ENCODE assay signal across 13 cellular contexts in the genomic region with DNA sequence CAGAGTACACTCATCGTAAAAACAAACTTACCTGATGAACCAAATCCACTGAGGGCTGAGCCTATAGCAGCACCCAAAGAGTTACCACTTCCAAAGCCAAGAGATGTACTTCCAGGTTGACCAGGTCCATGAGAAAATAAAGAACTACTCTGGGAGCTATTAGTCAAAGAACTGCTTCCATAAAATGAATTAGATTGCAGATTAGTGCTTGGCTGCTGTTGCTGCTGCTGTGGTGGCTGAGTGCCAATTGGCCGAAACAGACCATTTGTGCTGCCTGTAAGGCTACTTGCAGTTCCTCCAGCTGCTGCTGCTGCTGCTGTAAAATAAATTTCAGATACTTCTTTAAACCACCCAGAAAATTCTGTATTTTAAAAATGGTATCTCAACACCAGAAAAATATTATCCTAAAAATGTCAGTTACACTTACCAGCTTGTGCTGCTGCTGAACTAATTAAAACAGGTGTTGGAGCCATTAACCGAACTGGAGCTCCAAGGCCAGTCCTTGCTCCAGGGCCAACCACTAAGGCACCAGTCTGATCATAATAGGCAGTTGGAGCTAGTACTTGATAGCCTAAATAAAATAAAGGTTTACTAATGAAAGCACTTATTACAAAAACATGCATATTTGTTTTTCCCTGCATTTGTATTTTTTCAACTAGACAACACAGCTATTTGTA. TPM values are rescaled to one million over a fixed set of nuclear protein-coding genes. Genes with fewer than 3 reads are reported as not detected.
DNase-seq lines count a peak whose midpoint lies in the region; ATAC-seq, FAIRE-seq and TF ChIP-seq lines count a peak whose summit lies in the region.
"Had no signal": no experiment of that assay in that cellular context is flagged by ENCODE, and none has a peak within 500 bp of the region (broad histone marks: within the 10 kb centered on the region; RNA-seq: fewer than 3 reads in every experiment).

No MANE protein-coding gene starts in this region.

- no peak for TF ChIP-seq POLR2A in GM12891 (IDR thresholded peaks at IDR 0.05; ENCODE audit: low read depth, low read length)
- TF ChIP-seq POLR2A in prostate gland (IDR thresholded peaks at IDR 0.05), result no peak
- TF ChIP-seq POLR2A in GM12892 (IDR thresholded peaks at IDR 0.05; ENCODE audit: low read depth, low read length), result no peak

- DNase-seq in GM12891 (ENCODE audit: insufficient read length, low spot score) (no peak), globus pallidus (ENCODE audit: low spot score) (peak; percentile 88), prostate gland (ENCODE audit: low spot score) (peak; percentile 60), GM12892 (ENCODE audit: insufficient read length) (no peak), AML-193 (lab: John Stamatoyannopoulos, UW) (no peak), epidermal melanocyte (ENCODE audit: insufficient read length, low spot score) (no peak)
- DNase-seq: activated CD4-positive, alpha-beta T cell treated with anti-CD3 and anti-CD28 coated beads for 4 hours; activated naive CD4-positive, alpha-beta T cell treated with anti-CD3 and anti-CD28 coated beads for 36 hours; Caco-2; SIG-M5 had no signal

- peak; percentile 74 for ATAC-seq in SK-N-SH treated with all-trans-retinoic acid at 6 μM for 48 hours
- ATAC-seq in GM19452 (IDR thresholded peaks at IDR 0.05; ENCODE audit: unreplicated experiment), result no peak

- no peak overlapping the region for H3K27ac ChIP-seq in prostate gland

- intact Hi-C loops in prostate gland (cut with DNase I), result no loop called here

- H3K9me3 ChIP-seq in prostate gland, result no peaks in the 10 kb centered on the region
- H3K9me3 ChIP-seq: Caco-2 had no signal

- H3K4me1 ChIP-seq in prostate gland (replicated peaks), result no peaks in the 10 kb centered on the region
- H3K4me1 ChIP-seq: Caco-2 had no signal

- H3K4me3 ChIP-seq in prostate gland, result no peak overlapping the region
- H3K4me3 ChIP-seq: lung had no signal

- 39% methylated on average over 3 of the region's 3 CpGs for WGBS in prostate gland

- FAIRE-seq in GM12891 (lab: Jason Lieb, UNC) (peak; percentile 40), GM12892 (lab: Jason Lieb, UNC) (no peak)

- no peaks in the 10 kb centered on the region for H3K36me3 ChIP-seq in prostate gland

- no peak for TF ChIP-seq CTCF in prostate gland (IDR thresholded peaks at IDR 0.05)

- H3K27me3 ChIP-seq in prostate gland (replicated peaks; ENCODE audit: insufficient read depth), result no peaks in the 10 kb centered on the region

TF ChIP-seq in GM12891, 5 proteins besides CTCF, POLR2A, EP300 and RAD21:
- TF ChIP-seq POU2F2 (IDR thresholded peaks at IDR 0.05; ENCODE audit: low read depth, low read length) (no peak), POLR2AphosphoS5 (IDR thresholded peaks at IDR 0.05; ENCODE audit: low read depth, low read length) (no peak), PAX5 (IDR thresholded peaks at IDR 0.05; ENCODE audit: insufficient read depth, low read length, severe bottlenecking) (no peak), SPI1 (IDR thresholded peaks at IDR 0.05; ENCODE audit: low read depth, low read length) (no peak), TAF1 (IDR thresholded peaks at IDR 0.05; ENCODE audit: low read depth, low read length) (no peak)
TF ChIP-seq in GM12891: peak in this region for 0.

TF ChIP-seq in SK-N-SH treated with all-trans-retinoic acid at 6 μM for 48 hours, 23 proteins besides CTCF, POLR2A, EP300 and RAD21:
- TF ChIP-seq, protein P1, sequence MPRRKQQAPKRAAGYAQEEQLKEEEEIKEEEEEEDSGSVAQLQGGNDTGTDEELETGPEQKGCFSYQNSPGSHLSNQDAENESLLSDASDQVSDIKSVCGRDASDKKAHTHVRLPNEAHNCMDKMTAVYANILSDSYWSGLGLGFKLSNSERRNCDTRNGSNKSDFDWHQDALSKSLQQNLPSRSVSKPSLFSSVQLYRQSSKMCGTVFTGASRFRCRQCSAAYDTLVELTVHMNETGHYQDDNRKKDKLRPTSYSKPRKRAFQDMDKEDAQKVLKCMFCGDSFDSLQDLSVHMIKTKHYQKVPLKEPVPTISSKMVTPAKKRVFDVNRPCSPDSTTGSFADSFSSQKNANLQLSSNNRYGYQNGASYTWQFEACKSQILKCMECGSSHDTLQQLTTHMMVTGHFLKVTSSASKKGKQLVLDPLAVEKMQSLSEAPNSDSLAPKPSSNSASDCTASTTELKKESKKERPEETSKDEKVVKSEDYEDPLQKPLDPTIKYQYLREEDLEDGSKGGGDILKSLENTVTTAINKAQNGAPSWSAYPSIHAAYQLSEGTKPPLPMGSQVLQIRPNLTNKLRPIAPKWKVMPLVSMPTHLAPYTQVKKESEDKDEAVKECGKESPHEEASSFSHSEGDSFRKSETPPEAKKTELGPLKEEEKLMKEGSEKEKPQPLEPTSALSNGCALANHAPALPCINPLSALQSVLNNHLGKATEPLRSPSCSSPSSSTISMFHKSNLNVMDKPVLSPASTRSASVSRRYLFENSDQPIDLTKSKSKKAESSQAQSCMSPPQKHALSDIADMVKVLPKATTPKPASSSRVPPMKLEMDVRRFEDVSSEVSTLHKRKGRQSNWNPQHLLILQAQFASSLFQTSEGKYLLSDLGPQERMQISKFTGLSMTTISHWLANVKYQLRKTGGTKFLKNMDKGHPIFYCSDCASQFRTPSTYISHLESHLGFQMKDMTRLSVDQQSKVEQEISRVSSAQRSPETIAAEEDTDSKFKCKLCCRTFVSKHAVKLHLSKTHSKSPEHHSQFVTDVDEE (CRISPR knock-in tag; IDR thresholded peaks at IDR 0.05), result peak; percentile 87; the same call in 1 of the 2 replicates
- TF ChIP-seq TCF4 (CRISPR knock-in tag; IDR thresholded peaks at IDR 0.05; ENCODE audit: borderline replicate concordance) (peak; percentile 86), TOX (CRISPR knock-in tag; IDR thresholded peaks at IDR 0.05; ENCODE audit: borderline replicate concordance) (no peak), GLIS3 (CRISPR knock-in tag; IDR thresholded peaks at IDR 0.05) (peak; percentile 65; the same call in 1 of the 2 replicates), ZNF8 (CRISPR knock-in tag; IDR thresholded peaks at IDR 0.05) (no peak), ZC3H10 (CRISPR knock-in tag; IDR thresholded peaks at IDR 0.05) (no peak), ZNF70 (CRISPR knock-in tag; IDR thresholded peaks at IDR 0.05) (peak; percentile 27; the same call in 1 of the 2 replicates), ZFP3 (CRISPR knock-in tag; IDR thresholded peaks at IDR 0.05) (no peak), ISL1 (CRISPR knock-in tag; IDR thresholded peaks at IDR 0.05) (peak; percentile 59)
- TF ChIP-seq, protein P2, sequence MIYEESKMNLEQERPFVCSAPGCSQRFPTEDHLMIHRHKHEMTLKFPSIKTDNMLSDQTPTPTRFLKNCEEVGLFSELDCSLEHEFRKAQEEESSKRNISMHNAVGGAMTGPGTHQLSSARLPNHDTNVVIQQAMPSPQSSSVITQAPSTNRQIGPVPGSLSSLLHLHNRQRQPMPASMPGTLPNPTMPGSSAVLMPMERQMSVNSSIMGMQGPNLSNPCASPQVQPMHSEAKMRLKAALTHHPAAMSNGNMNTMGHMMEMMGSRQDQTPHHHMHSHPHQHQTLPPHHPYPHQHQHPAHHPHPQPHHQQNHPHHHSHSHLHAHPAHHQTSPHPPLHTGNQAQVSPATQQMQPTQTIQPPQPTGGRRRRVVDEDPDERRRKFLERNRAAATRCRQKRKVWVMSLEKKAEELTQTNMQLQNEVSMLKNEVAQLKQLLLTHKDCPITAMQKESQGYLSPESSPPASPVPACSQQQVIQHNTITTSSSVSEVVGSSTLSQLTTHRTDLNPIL (CRISPR knock-in tag; IDR thresholded peaks at IDR 0.05; ENCODE audit: low read depth), result no peak
TF ChIP-seq in SK-N-SH treated with all-trans-retinoic acid at 6 μM for 48 hours: peak in this region for 5.

RNA-seq across cellular contexts. Expression of a gene that starts 58.1 kb away (rescaled TPM):
- 25.5 TPM for polyA plus RNA-seq in GM12891 (2012; ENCODE audit: low read depth, missing spikeins)
- total RNA-seq in prostate gland, result 100 to 1,000 TPM; 103 to 167 TPM
- 20.6 TPM for polyA plus RNA-seq in GM12892 (2012; ENCODE audit: missing spikeins)

Comparison
In these comparisons a context has a peak if more than half of its experiments do, and no peak if none do; other contexts are left out.
1. DNase-seq: peak in globus pallidus (single experiment) and prostate gland (single experiment); none in GM12891 (single experiment), GM12892 (single experiment), AML-193 (0 of 2) and epidermal melanocyte (single experiment).